Comparison of ENCODE assay signal across 18 cellular contexts in the genomic region with DNA sequence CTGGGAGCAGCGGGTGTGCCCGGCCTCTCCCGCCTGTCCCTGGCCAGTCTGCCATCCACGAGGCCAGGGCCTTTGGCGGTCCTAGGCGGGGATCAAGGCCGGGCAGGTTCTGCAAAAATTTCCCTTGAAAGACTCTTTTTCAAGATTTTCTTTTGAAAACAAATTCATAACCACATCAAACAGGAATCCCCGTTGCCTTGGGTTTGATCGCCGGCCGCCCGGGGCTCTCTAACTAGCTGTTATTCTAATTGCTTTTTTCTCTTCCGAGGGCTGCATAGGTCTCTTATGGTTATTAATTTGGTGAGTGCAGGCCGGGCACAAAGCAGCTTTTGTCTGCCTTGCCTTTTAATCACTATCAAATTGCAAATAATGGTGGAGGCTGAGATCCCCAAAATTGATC. TPM values are rescaled to one million over a fixed set of nuclear protein-coding genes. Genes with fewer than 3 reads are reported as not detected.
A peak's percentile ranks its signal among the peaks of the same experiment; 100 is the strongest.
DNase-seq lines count a peak whose midpoint lies in the region; ATAC-seq and TF ChIP-seq lines count a peak whose summit lies in the region.
"Had no signal": no experiment of that assay in that cellular context is flagged by ENCODE, and none has a peak within 500 bp of the region (broad histone marks: within the 10 kb centered on the region; RNA-seq: fewer than 3 reads in every experiment).

No MANE protein-coding gene starts in this region.

- TF ChIP-seq POLR2A in breast epithelium (IDR thresholded peaks at IDR 0.05), result no peak

- no peak for ATAC-seq in T-helper 17 cell
- no peak for ATAC-seq in HG03565 (IDR thresholded peaks at IDR 0.05; ENCODE audit: unreplicated experiment)
- ATAC-seq: GM23338 had no signal

- no peak overlapping the region for H3K27ac ChIP-seq in breast epithelium
- H3K27ac ChIP-seq: C4-2B, HL-60 had no signal

- peak overlapping the region; percentile 45 for H3K27ac Mint-ChIP-seq in T-helper 17 cell
- H3K27ac Mint-ChIP-seq in mesothelial cell of epicardium, result peak overlapping the region; percentile 43
- H3K27ac Mint-ChIP-seq: B cell; CD4-positive, alpha-beta T cell; GM23338; HFFc6 had no signal

- H3K9me3 ChIP-seq in T-helper 17 cell (ENCODE audit: control insufficient read depth, low read length, poor library complexity, severe bottlenecking) (no peaks in the 10 kb centered on the region), breast epithelium (no peaks in the 10 kb centered on the region)

- H3K4me1 Mint-ChIP-seq in T-helper 17 cell (peaks cover 10% of the 10 kb centered on the region), mesothelial cell of epicardium (peaks cover 36% of the 10 kb centered on the region)
- H3K4me1 Mint-ChIP-seq: B cell had no signal

- H3K4me3 Mint-ChIP-seq in T-helper 17 cell (no peak overlapping the region), mesothelial cell of epicardium (no peak overlapping the region)
- H3K4me3 Mint-ChIP-seq: B cell; CD4-positive, alpha-beta T cell; GM23338; HFFc6 had no signal

- peak; percentile 52 for DNase-seq in COLO829 (ENCODE audit: low spot score)
- DNase-seq in NCI-H526 treated with DMSO at 0.1 percent for 48 hours (lab: John Stamatoyannopoulos, UW), result peak; percentile 30
- no peak for DNase-seq in T-helper 17 cell
- DNase-seq in mesothelial cell of epicardium (ENCODE audit: low spot score in 2 of 2, unreplicated experiment in 2 of 2), result no peak
- DNase-seq in breast epithelium (ENCODE audit: low spot score in 2 of 2), result no peak
- no peak for DNase-seq in NOMO-1 (lab: John Stamatoyannopoulos, UW; ENCODE audit: unreplicated experiment in 2 of 2)
- DNase-seq in NCI-H82 treated with DMSO at 0.1 percent for 48 hours (lab: John Stamatoyannopoulos, UW; ENCODE audit: unreplicated experiment), result no peak
- DNase-seq: CD4-positive, alpha-beta T cell; DMS153; GDM1; HCEC 1CT; HFFc6; KBM-7 had no signal

- no peaks in the 10 kb centered on the region for H3K9me3 Mint-ChIP-seq in mesothelial cell of epicardium
- H3K9me3 Mint-ChIP-seq: CD4-positive, alpha-beta T cell; GM23338; HFFc6 had no signal

- H3K36me3 Mint-ChIP-seq in T-helper 17 cell (ENCODE audit: low read depth) (no peaks in the 10 kb centered on the region), mesothelial cell of epicardium (no peaks in the 10 kb centered on the region)

- intact Hi-C loops in breast epithelium (cut with DNase I; ENCODE audit: low total_unique reads), result loop anchor here (10.0 kb wide), 1 partner anchor 69 kb away; no protein-coding TSS in a partner anchor

- TF ChIP-seq CTCF in mesothelial cell of epicardium (IDR thresholded peaks at IDR 0.05; ENCODE audit: unreplicated experiment), result no peak
- TF ChIP-seq CTCF in breast epithelium (IDR thresholded peaks at IDR 0.05), result no peak

- H3K36me3 ChIP-seq in breast epithelium, result no peaks in the 10 kb centered on the region

- H3K4me1 ChIP-seq in breast epithelium, result no peaks in the 10 kb centered on the region

- H3K27me3 ChIP-seq in breast epithelium, result no peaks in the 10 kb centered on the region

- H3K27me3 Mint-ChIP-seq in T-helper 17 cell (no peaks in the 10 kb centered on the region), mesothelial cell of epicardium (ENCODE audit: low read depth) (no peaks in the 10 kb centered on the region)
- H3K27me3 Mint-ChIP-seq: B cell; CD4-positive, alpha-beta T cell had no signal

- no peak overlapping the region for H3K4me3 ChIP-seq in breast epithelium
- H3K4me3 ChIP-seq: GM23338 had no signal

RNA-seq across cellular contexts. Expression of a gene that starts 42.0 kb away (rescaled TPM):
- total RNA-seq in T-helper 17 cell (1 to 10 TPM in 1 of 2 donors, under 1 TPM in 1; 0.91 to 2.6 TPM), mesothelial cell of epicardium (132 to 148 TPM (median 146 TPM) in 3 replicates), breast epithelium (100 to 1,000 TPM in 1 of 3 donors, 10 to 100 TPM in 2; 48.2 to 136 (median 88.8) TPM)

Comparison
In these comparisons a context has a peak if more than half of its experiments do, and no peak if none do; other contexts are left out.
1. DNase-seq: peak in COLO829 (single experiment) and NCI-H526 treated with DMSO at 0.1 percent for 48 hours (single experiment); none in T-helper 17 cell (0 of 3), mesothelial cell of epicardium (0 of 2), breast epithelium (0 of 2), NOMO-1 (0 of 2) and NCI-H82 treated with DMSO at 0.1 percent for 48 hours (single experiment).
2. RNA of a gene that starts 42.0 kb away (total RNA-seq): 132 to 148 TPM in mesothelial cell of epicardium and 48.2 to 136 TPM in breast epithelium; 0.91 to 2.6 TPM in T-helper 17 cell; every median in the first group is over 10 times any median in the second.